ENCODE assay signal across 7 cellular contexts in the genomic region with DNA sequence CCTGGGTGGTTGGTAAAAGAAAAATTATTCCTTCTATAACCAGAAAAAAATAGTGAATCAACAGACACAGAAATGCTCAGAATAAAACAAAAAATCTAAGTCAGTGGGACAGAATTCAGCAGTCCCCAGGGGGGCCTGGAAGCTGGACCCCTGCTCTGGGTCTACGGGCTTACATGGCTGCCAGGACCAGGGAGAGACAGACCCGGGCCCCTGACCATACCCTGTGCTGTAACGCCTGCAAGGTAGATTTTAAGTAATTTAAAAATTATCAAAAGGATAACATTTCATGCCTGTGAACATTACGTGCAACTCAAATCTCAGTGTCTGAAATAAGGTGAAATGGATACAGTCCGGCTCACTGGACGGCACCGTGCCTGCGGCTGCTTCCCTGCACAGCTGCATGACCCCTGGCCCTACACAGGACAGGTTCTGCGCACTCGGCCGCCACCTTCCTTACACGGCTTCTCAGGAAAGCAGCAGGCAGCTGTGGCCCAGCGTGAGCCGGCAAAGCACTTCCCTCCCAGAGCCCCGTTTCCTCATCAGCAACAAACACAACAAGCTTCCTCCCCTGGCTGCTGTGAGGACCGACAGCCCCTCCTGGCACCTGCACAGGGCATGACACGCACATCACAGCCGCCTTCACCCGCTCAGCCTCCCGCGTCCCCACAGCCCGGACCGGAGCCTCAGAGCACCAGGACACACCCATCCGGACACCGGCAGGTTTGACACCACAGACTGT. TPM values are rescaled to one million over a fixed set of nuclear protein-coding genes. Genes with fewer than 3 reads are reported as not detected.
DNase-seq lines count a peak whose midpoint lies in the region; ATAC-seq lines count a peak whose summit lies in the region.

No MANE protein-coding gene starts in this region.

- no peaks in the 10 kb centered on the region for H3K27me3 Mint-ChIP-seq in activated CD8-positive, alpha-beta memory T cell treated with anti-CD3 and anti-CD28 coated beads, Interleukin-2, amount 10 ng/mL, durations not matched to agents 7 days and 5 days

- ATAC-seq in GM19351 (IDR thresholded peaks at IDR 0.05; ENCODE audit: unreplicated experiment) (peak; percentile 79), HG03039 (IDR thresholded peaks at IDR 0.05; ENCODE audit: unreplicated experiment) (no peak)
- peak; percentile 94 for ATAC-seq in activated CD8-positive, alpha-beta memory T cell treated with anti-CD3 and anti-CD28 coated beads, Interleukin-2, amount 10 ng/mL, durations not matched to agents 7 days and 5 days

- H3K4me3 ChIP-seq in skeletal muscle tissue (ENCODE audit: low read length in 3 of 3): peak overlapping the region in 2 of 3 donors; percentile 28 to 49

- H3K27ac ChIP-seq in skeletal muscle tissue (ENCODE audit: low read depth, low read length): peak overlapping the region; percentile 24

- no peaks in the 10 kb centered on the region for H3K27me3 ChIP-seq in skeletal muscle tissue (ENCODE audit: control insufficient read depth in 3 of 3, insufficient read depth in 3 of 3, low read length in 3 of 3)

- H3K4me1 Mint-ChIP-seq in activated CD8-positive, alpha-beta memory T cell treated with anti-CD3 and anti-CD28 coated beads, Interleukin-2, amount 10 ng/mL, durations not matched to agents 7 days and 5 days: peaks cover 53% of the 10 kb centered on the region

- peak overlapping the region; percentile 43 to 54 (median 53) for H3K9ac ChIP-seq in skeletal muscle tissue (ENCODE audit: low read depth in 1 of 3, low read length in 3 of 3)

- H3K27ac Mint-ChIP-seq in activated CD8-positive, alpha-beta memory T cell treated with anti-CD3 and anti-CD28 coated beads, Interleukin-2, amount 10 ng/mL, durations not matched to agents 7 days and 5 days: peak overlapping the region; percentile 96

- peak overlapping the region; percentile 62 for H3K4me3 Mint-ChIP-seq in activated CD8-positive, alpha-beta memory T cell treated with anti-CD3 and anti-CD28 coated beads, Interleukin-2, amount 10 ng/mL, durations not matched to agents 7 days and 5 days

- H3K4me1 ChIP-seq in skeletal muscle tissue (ENCODE audit: control insufficient read depth in 3 of 3, insufficient read depth in 3 of 3, low read length in 3 of 3): peaks cover 67 to 89% (median 72%) of the 10 kb centered on the region in 3 donors

- no peaks in the 10 kb centered on the region for H3K9me3 Mint-ChIP-seq in activated CD8-positive, alpha-beta memory T cell treated with anti-CD3 and anti-CD28 coated beads, Interleukin-2, amount 10 ng/mL, durations not matched to agents 7 days and 5 days (ENCODE audit: low read depth)

- CTCF ChIA-PET in activated CD8-positive, alpha-beta memory T cell treated with anti-CD3 and anti-CD28 coated beads, Interleukin-2, amount 10 ng/mL, durations not matched to agents 7 days and 5 days (lab: Charles Lee): interaction anchor here (0.6 to 4.3 kb wide), 15 partner anchors 11 to 230 kb away, joined by 3 to 25 read pairs (median 4); no protein-coding TSS in a partner anchor

- H3K9me3 ChIP-seq in skeletal muscle tissue (ENCODE audit: control insufficient read depth in 3 of 3, low read length in 3 of 3): no peaks in the 10 kb centered on the region

- peaks cover 16% of the 10 kb centered on the region for H3K36me3 Mint-ChIP-seq in activated CD8-positive, alpha-beta memory T cell treated with anti-CD3 and anti-CD28 coated beads, Interleukin-2, amount 10 ng/mL, durations not matched to agents 7 days and 5 days

- DNase-seq in MV-4-11 (lab: John Stamatoyannopoulos, UW) (peak; percentile 93), fibroblast of gingiva (ENCODE audit: low read depth) (peak; percentile 39), HCEC 1CT (no peak)
- peak; percentile 89 for DNase-seq in activated CD8-positive, alpha-beta memory T cell treated with anti-CD3 and anti-CD28 coated beads, Interleukin-2, amount 10 ng/mL, durations not matched to agents 7 days and 5 days

- peaks cover 0 to 2% (median 0%) of the 10 kb centered on the region in 3 donors for H3K36me3 ChIP-seq in skeletal muscle tissue (ENCODE audit: control insufficient read depth in 3 of 3, insufficient read depth in 3 of 3, low read length in 3 of 3)

RNA-seq across cellular contexts. Expression of a gene that starts 22.2 kb away (rescaled TPM):
- 10 to 100 TPM; 16.3 to 49.2 TPM for total RNA-seq in activated CD8-positive, alpha-beta memory T cell treated with anti-CD3 and anti-CD28 coated beads, Interleukin-2, amount 10 ng/mL, durations not matched to agents 7 days and 5 days
- total RNA-seq in skeletal muscle tissue: 14.1 TPM
